ENCODE assay signal across 8 cellular contexts in genomic region chr16:12228607-12229499, GRCh38.
A peak's percentile ranks its signal among the peaks of the same experiment; 100 is the strongest.
DNase-seq lines count a peak whose midpoint lies in the region; ATAC-seq and TF ChIP-seq lines count a peak whose summit lies in the region.

No MANE protein-coding gene starts in this region.

- H3K4me1 ChIP-seq in parathyroid adenoma = peaks cover 12% of the 10 kb centered on the region

- no peaks in the 10 kb centered on the region for H3K4me1 Mint-ChIP-seq in activated CD8-positive, alpha-beta T cell treated with anti-CD3 and anti-CD28 coated beads, Interleukin-2, amount 10 ng/mL, durations not matched to agents 7 days and 5 days (ENCODE audit: low read depth)

- POLR2A ChIA-PET in activated CD8-positive, alpha-beta T cell treated with anti-CD3 and anti-CD28 coated beads, Interleukin-2, amount 10 ng/mL, durations not matched to agents 7 days and 5 days (lab: Charles Lee) = no interaction called here

- H3K79me2 ChIP-seq in parathyroid adenoma = peaks cover 38% of the 10 kb centered on the region

- H3K9me3 Mint-ChIP-seq in activated CD8-positive, alpha-beta T cell treated with anti-CD3 and anti-CD28 coated beads, Interleukin-2, amount 10 ng/mL, durations not matched to agents 7 days and 5 days (ENCODE audit: insufficient read depth) = no peaks in the 10 kb centered on the region

- H3K4me2 ChIP-seq in parathyroid adenoma (ENCODE audit: low read length) = no peak overlapping the region

- no peak overlapping the region for H3K4me3 ChIP-seq in parathyroid adenoma (ENCODE audit: low read depth, low read length)

- ATAC-seq in activated CD8-positive, alpha-beta T cell treated with anti-CD3 and anti-CD28 coated beads, Interleukin-2, amount 10 ng/mL, durations not matched to agents 7 days and 5 days = no peak
- ATAC-seq in HG02938 (IDR thresholded peaks at IDR 0.05; ENCODE audit: unreplicated experiment) (no peak), GM19397 (IDR thresholded peaks at IDR 0.05; ENCODE audit: unreplicated experiment) (no peak)

- H3K27me3 ChIP-seq in parathyroid adenoma (ENCODE audit: control insufficient read depth, insufficient read depth, low read length) = no peaks in the 10 kb centered on the region

- H3K36me3 ChIP-seq in parathyroid adenoma (ENCODE audit: control insufficient read depth, insufficient read depth, low read length) = no peaks in the 10 kb centered on the region

- peak; percentile 71 for TF ChIP-seq CTCF in GM12873 (IDR thresholded peaks at IDR 0.05; ENCODE audit: insufficient read depth, low read depth, low read length, missing control alignments)
- TF ChIP-seq CTCF in parathyroid adenoma (IDR thresholded peaks at IDR 0.05) = peak; percentile 59

- no peaks in the 10 kb centered on the region for H3K9me3 ChIP-seq in parathyroid adenoma (ENCODE audit: control insufficient read depth, low read length)

- H2AFZ ChIP-seq in parathyroid adenoma = no peak overlapping the region

- no peak overlapping the region for H3K4me3 Mint-ChIP-seq in activated CD8-positive, alpha-beta T cell treated with anti-CD3 and anti-CD28 coated beads, Interleukin-2, amount 10 ng/mL, durations not matched to agents 7 days and 5 days

- CTCF ChIA-PET in activated CD8-positive, alpha-beta T cell treated with anti-CD3 and anti-CD28 coated beads, Interleukin-2, amount 10 ng/mL, durations not matched to agents 7 days and 5 days (lab: Charles Lee) = interaction anchor here (0.6 to 1.6 kb wide), 4 partner anchors 8 to 134 kb away, joined by 3 to 11 read pairs (median 3); no protein-coding TSS in a partner anchor

- H3K27me3 Mint-ChIP-seq in activated CD8-positive, alpha-beta T cell treated with anti-CD3 and anti-CD28 coated beads, Interleukin-2, amount 10 ng/mL, durations not matched to agents 7 days and 5 days (ENCODE audit: low read depth) = no peaks in the 10 kb centered on the region

- H3K27ac ChIP-seq in parathyroid adenoma = no peak overlapping the region

- no peak overlapping the region for H3K9ac ChIP-seq in parathyroid adenoma

- DNase-seq in AG20443 (ENCODE audit: low spot score) = peak; percentile 75
- DNase-seq in NCI-H2107 treated with DMSO at 0.1 percent for 48 hours (lab: John Stamatoyannopoulos, UW; ENCODE audit: unreplicated experiment) = peak; percentile 77
- peak; percentile 27 for DNase-seq in activated CD8-positive, alpha-beta T cell treated with anti-CD3 and anti-CD28 coated beads, Interleukin-2, amount 10 ng/mL, durations not matched to agents 7 days and 5 days
- DNase-seq in globus pallidus (ENCODE audit: low spot score) = peak; percentile 59

- H3K27ac Mint-ChIP-seq in activated CD8-positive, alpha-beta T cell treated with anti-CD3 and anti-CD28 coated beads, Interleukin-2, amount 10 ng/mL, durations not matched to agents 7 days and 5 days = no peak overlapping the region

- no peaks in the 10 kb centered on the region for H3K36me3 Mint-ChIP-seq in activated CD8-positive, alpha-beta T cell treated with anti-CD3 and anti-CD28 coated beads, Interleukin-2, amount 10 ng/mL, durations not matched to agents 7 days and 5 days (ENCODE audit: low read depth)

Comparison
In these comparisons a context has a peak if more than half of its experiments do, and no peak if none do; other contexts are left out.
1. DNase-seq: peak in every context shown above with its lines; median percentile 77 in NCI-H2107 treated with DMSO at 0.1 percent for 48 hours; 75 in AG20443; 59 in globus pallidus; 27 in activated CD8-positive, alpha-beta T cell treated with anti-CD3 and anti-CD28 coated beads, Interleukin-2, amount 10 ng/mL, durations not matched to agents 7 days and 5 days.